ENCODE assay signal across 9 cellular contexts in genomic region chr10:80462277-80462985, GRCh38. TPM values are rescaled to one million over a fixed set of nuclear protein-coding genes. Genes with fewer than 3 reads are reported as not detected.
DNase-seq lines count a peak whose midpoint lies in the region; ATAC-seq and TF ChIP-seq lines count a peak whose summit lies in the region.
"Had no signal": no experiment of that assay in that cellular context is flagged by ENCODE, and none has a peak within 500 bp of the region (broad histone marks: within the 10 kb centered on the region; RNA-seq: fewer than 3 reads in every experiment).

No MANE protein-coding gene starts in this region.

- in situ Hi-C loops in gastrocnemius medialis (cut with MboI; ENCODE audit: low sequenced_read_pairs in 4 of 4) = no loop called here

- CTCF ChIA-PET in activated CD8-positive, alpha-beta T cell treated with anti-CD3 and anti-CD28 coated beads, Interleukin-2, amount 10 ng/mL, durations not matched to agents 7 days and 5 days (lab: Charles Lee) = interaction anchor here (4.7 to 35.6 kb wide), 4 partner anchors 8 to 44 kb away, joined by 30 to 1113 read pairs (median 144); no protein-coding TSS in a partner anchor

- POLR2A ChIA-PET in activated CD8-positive, alpha-beta T cell treated with anti-CD3 and anti-CD28 coated beads, Interleukin-2, amount 10 ng/mL, durations not matched to agents 7 days and 5 days (lab: Charles Lee) = interaction anchor here (7.8 kb wide), 1 partner anchor 25 kb away, joined by 67 read pairs; no protein-coding TSS in a partner anchor

- no peak for TF ChIP-seq CTCF in gastrocnemius medialis (IDR thresholded peaks at IDR 0.05 in 4 of 5, conservative IDR thresholded peaks at IDR 0.05 in 1 of 5)

- peak overlapping the region; percentile 40 for H3K4me3 Mint-ChIP-seq in activated CD8-positive, alpha-beta T cell treated with anti-CD3 and anti-CD28 coated beads, Interleukin-2, amount 10 ng/mL, durations not matched to agents 7 days and 5 days

- peak overlapping the region; percentile 42 to 95 (median 88) for H3K27ac ChIP-seq in gastrocnemius medialis

- no peaks in the 10 kb centered on the region for H3K9me3 ChIP-seq in gastrocnemius medialis

- H3K4me3 ChIP-seq in gastrocnemius medialis = peak overlapping the region in 1 of 4 donors; percentile 9

- no peak for ATAC-seq in activated CD8-positive, alpha-beta T cell treated with anti-CD3 and anti-CD28 coated beads, Interleukin-2, amount 10 ng/mL, durations not matched to agents 7 days and 5 days
- ATAC-seq in Right ventricle myocardium superior (ENCODE audit: poor library complexity) = peak; percentile 34
- ATAC-seq in gastrocnemius medialis = no peak
- no peak for ATAC-seq in GM19324 (IDR thresholded peaks at IDR 0.05; ENCODE audit: low FRiP score, unreplicated experiment)
- ATAC-seq in GM18861 (IDR thresholded peaks at IDR 0.05; ENCODE audit: unreplicated experiment) = no peak
- no peak for ATAC-seq in HG02852 (IDR thresholded peaks at IDR 0.05; ENCODE audit: unreplicated experiment)

- peak overlapping the region; percentile 90 for H3K27ac Mint-ChIP-seq in activated CD8-positive, alpha-beta T cell treated with anti-CD3 and anti-CD28 coated beads, Interleukin-2, amount 10 ng/mL, durations not matched to agents 7 days and 5 days

- peak; percentile 33 for DNase-seq in ELR (ENCODE audit: low read depth)
- DNase-seq in activated CD8-positive, alpha-beta T cell treated with anti-CD3 and anti-CD28 coated beads, Interleukin-2, amount 10 ng/mL, durations not matched to agents 7 days and 5 days = no peak
- no peak for DNase-seq in Right ventricle myocardium superior
- peak in 1 of 2 donors; percentile 39 for DNase-seq in gastrocnemius medialis
- no peak for DNase-seq in NAMALWA (ENCODE audit: low spot score)
- DNase-seq: Kasumi-1 had no signal

- peaks cover 98% of the 10 kb centered on the region for H3K4me1 Mint-ChIP-seq in activated CD8-positive, alpha-beta T cell treated with anti-CD3 and anti-CD28 coated beads, Interleukin-2, amount 10 ng/mL, durations not matched to agents 7 days and 5 days (ENCODE audit: low read depth)

- no peaks in the 10 kb centered on the region for H3K27me3 ChIP-seq in gastrocnemius medialis

- no peaks in the 10 kb centered on the region for H3K36me3 ChIP-seq in gastrocnemius medialis

- intact Hi-C loops in Right ventricle myocardium superior (cut with DNase I) (no loop called here), gastrocnemius medialis (cut with DNase I; ENCODE audit: low total_unique reads) (no loop called here)

- H3K4me1 ChIP-seq in gastrocnemius medialis = peaks cover 74 to 84% of the 10 kb centered on the region in 2 donors

- H3K36me3 Mint-ChIP-seq in activated CD8-positive, alpha-beta T cell treated with anti-CD3 and anti-CD28 coated beads, Interleukin-2, amount 10 ng/mL, durations not matched to agents 7 days and 5 days (ENCODE audit: low read depth) = peaks cover 60% of the 10 kb centered on the region

- H3K9me3 Mint-ChIP-seq in activated CD8-positive, alpha-beta T cell treated with anti-CD3 and anti-CD28 coated beads, Interleukin-2, amount 10 ng/mL, durations not matched to agents 7 days and 5 days (ENCODE audit: insufficient read depth) = no peaks in the 10 kb centered on the region

- no peaks in the 10 kb centered on the region for H3K27me3 Mint-ChIP-seq in activated CD8-positive, alpha-beta T cell treated with anti-CD3 and anti-CD28 coated beads, Interleukin-2, amount 10 ng/mL, durations not matched to agents 7 days and 5 days (ENCODE audit: low read depth)

- no peak for TF ChIP-seq POLR2A in gastrocnemius medialis (IDR thresholded peaks at IDR 0.05)

RNA-seq across cellular contexts. Expression of gene TSPAN14, which starts 8.3 kb away (rescaled TPM):
- 100 to 1,000 TPM; 109 to 117 TPM for total RNA-seq in activated CD8-positive, alpha-beta T cell treated with anti-CD3 and anti-CD28 coated beads, Interleukin-2, amount 10 ng/mL, durations not matched to agents 7 days and 5 days
- 36.6 TPM for total RNA-seq in Right ventricle myocardium superior
- 10 to 100 TPM; 22.6 to 29.3 (median 26.9) TPM for total RNA-seq in gastrocnemius medialis

RNA-seq across cellular contexts. Expression of gene PRXL2A, which starts 54.1 kb away (rescaled TPM):
- 10 to 100 TPM; 14.9 to 15.3 TPM for total RNA-seq in activated CD8-positive, alpha-beta T cell treated with anti-CD3 and anti-CD28 coated beads, Interleukin-2, amount 10 ng/mL, durations not matched to agents 7 days and 5 days
- 110 TPM for total RNA-seq in Right ventricle myocardium superior
- total RNA-seq in gastrocnemius medialis = 10 to 100 TPM; 19.0 to 29.2 (median 22.5) TPM
